ENCODE assay signal across 8 cellular contexts in the genomic region with DNA sequence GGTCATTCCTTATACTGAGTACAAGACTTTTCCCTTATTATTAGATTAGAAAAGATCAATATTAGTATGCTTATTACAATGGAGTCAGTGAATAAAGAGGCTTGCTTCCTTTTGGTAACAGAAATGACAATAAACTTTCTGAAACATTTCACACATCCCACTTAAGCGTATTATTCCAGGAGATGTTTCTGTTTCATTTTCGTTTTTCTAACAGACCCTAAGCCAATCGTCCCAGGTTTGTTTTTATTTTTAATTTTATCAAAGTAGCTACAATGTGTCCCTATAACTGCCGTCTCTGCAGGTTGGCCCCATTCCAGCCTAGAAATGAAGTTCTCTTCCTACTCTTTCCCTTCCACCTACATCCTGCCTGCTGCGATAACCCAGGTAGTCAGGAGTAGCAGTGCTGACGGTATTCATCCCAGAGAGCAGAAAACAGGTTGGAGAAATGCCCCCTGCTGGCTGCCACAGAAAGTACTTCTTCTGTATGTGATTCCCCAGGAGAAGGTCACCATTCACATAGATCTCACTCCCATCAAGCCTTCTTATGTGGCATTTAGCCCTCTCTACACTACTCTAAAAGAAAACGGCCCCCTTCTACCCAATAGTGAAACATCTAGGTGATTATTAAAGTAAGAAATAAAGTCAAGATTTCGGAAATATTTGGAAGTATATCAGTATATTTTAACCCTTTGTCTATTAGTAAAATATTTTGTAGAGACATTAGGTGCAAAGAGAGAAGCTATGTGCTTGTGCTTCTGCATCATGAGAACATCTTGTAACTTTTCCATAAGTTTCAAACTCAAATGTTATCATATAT. TPM values are rescaled to one million over a fixed set of nuclear protein-coding genes. Genes with fewer than 3 reads are reported as not detected.
DNase-seq lines count a peak whose midpoint lies in the region; ATAC-seq and TF ChIP-seq lines count a peak whose summit lies in the region.

No MANE protein-coding gene starts in this region.

- DNase-seq in DND-41, result peak; percentile 85
- peak; percentile 80 for DNase-seq in KBM-7
- peak; percentile 50 for DNase-seq in SK-N-DZ (ENCODE audit: low spot score)
- DNase-seq in activated naive CD4-positive, alpha-beta T cell treated with anti-CD3 and anti-CD28 coated beads, Interleukin-2, amount 50 U/mL, for 16 hours, result peak; percentile 68
- peak; percentile 59 to 91 (median 79) for DNase-seq in head of caudate nucleus
- peak; percentile 34 to 63 for DNase-seq in psoas muscle
- DNase-seq in upper lobe of right lung, result peak; percentile 73

- peak overlapping the region; percentile 74 for H2AFZ ChIP-seq in DND-41 (ENCODE audit: low read depth, low read length)

- 34 to 50% (median 46%) methylated on average over 8 of the region's 8 CpGs for WGBS in psoas muscle, 3 donors

- ATAC-seq in DND-41 (ENCODE audit: insufficient read depth, low read depth), result peak; percentile 86
- peak; percentile 92 for ATAC-seq in GM21528 (IDR thresholded peaks at IDR 0.05; ENCODE audit: low FRiP score, unreplicated experiment)
- ATAC-seq in psoas muscle, result peak; percentile 64 to 89 (median 82)
- peak; percentile 99 for ATAC-seq in upper lobe of right lung

- peaks cover 13% of the 10 kb centered on the region for H3K4me1 ChIP-seq in DND-41 (ENCODE audit: insufficient read depth, low read length)
- no peaks in the 10 kb centered on the region for H3K4me1 ChIP-seq in psoas muscle
- H3K4me1 ChIP-seq in upper lobe of right lung, result no peaks in the 10 kb centered on the region

- in situ Hi-C loops in KBM-7 (cut with MboI; ENCODE audit: low pct_unique_long_range_greater_than_20kb, low sequenced_read_pairs), result loop anchor here (25.0 kb wide), 1 partner anchor 179 kb away; no protein-coding TSS in a partner anchor

- TF ChIP-seq CTCF in DND-41 (IDR thresholded peaks at IDR 0.05; ENCODE audit: borderline replicate concordance, extremely low read depth, low read length, poor library complexity, severe bottlenecking) (peak; percentile 88), psoas muscle (IDR thresholded peaks at IDR 0.05) (peak; percentile 67), upper lobe of right lung (IDR thresholded peaks at IDR 0.05) (peak; percentile 78)

- intact Hi-C loops in head of caudate nucleus (cut with DNase I), result loop anchor here (10.0 kb wide), 1 partner anchor 302 kb away; no protein-coding TSS in a partner anchor
- intact Hi-C loops in psoas muscle (cut with DNase I), result loop anchor here (5.0 to 10.0 kb wide), 4 partner anchors 174 to 522 kb away; no protein-coding TSS in a partner anchor
- intact Hi-C loops in upper lobe of right lung (cut with DNase I), result loop anchor here (5.0 to 10.0 kb wide), 2 partner anchors 202 to 519 kb away; no protein-coding TSS in a partner anchor

- peak overlapping the region; percentile 78 for H3K4me2 ChIP-seq in DND-41 (ENCODE audit: insufficient read depth, low read length)

- H3K27ac ChIP-seq in DND-41 (ENCODE audit: low read length) (peak overlapping the region; percentile 82), psoas muscle (no peak overlapping the region), upper lobe of right lung (peak overlapping the region; percentile 44)

- peak overlapping the region; percentile 46 for H3K9ac ChIP-seq in DND-41 (ENCODE audit: low read depth, low read length)

- H3K27me3 ChIP-seq in DND-41 (ENCODE audit: insufficient read depth, low read length, poor library complexity), result no peaks in the 10 kb centered on the region
- no peaks in the 10 kb centered on the region for H3K27me3 ChIP-seq in psoas muscle (ENCODE audit: insufficient read depth in 3 of 3, low read length in 2 of 3)
- H3K27me3 ChIP-seq in upper lobe of right lung, result no peaks in the 10 kb centered on the region

- H3K36me3 ChIP-seq in DND-41 (ENCODE audit: insufficient read depth, low read length) (no peaks in the 10 kb centered on the region), psoas muscle (ENCODE audit: insufficient read depth in 1 of 2, low read depth in 1 of 2) (no peaks in the 10 kb centered on the region), upper lobe of right lung (no peaks in the 10 kb centered on the region)

- H4K20me1 ChIP-seq in DND-41 (ENCODE audit: insufficient read depth, low read length), result no peaks in the 10 kb centered on the region

- no peaks in the 10 kb centered on the region for H3K79me2 ChIP-seq in DND-41 (ENCODE audit: insufficient read depth, low read length)

- H3K9me3 ChIP-seq in DND-41 (ENCODE audit: insufficient read depth, low read length, severe bottlenecking) (no peaks in the 10 kb centered on the region), psoas muscle (no peaks in the 10 kb centered on the region), upper lobe of right lung (no peaks in the 10 kb centered on the region)

- H3K4me3 ChIP-seq in DND-41 (ENCODE audit: low read depth in 1 of 2, low read length in 2 of 2) (peak overlapping the region; percentile 29 to 64; a peak in 3 of 4 replicates), psoas muscle (peak overlapping the region; percentile 53), upper lobe of right lung (peak overlapping the region; percentile 52)

RNA-seq across cellular contexts. Expression of gene ENPEP, which starts 40.4 kb away (rescaled TPM):
- 0.02 TPM in 1 of 2 replicates, not detected in the other for polyA plus RNA-seq in SK-N-DZ (2014; cell fraction: cytosol; rRNA removed)
- not detected in 2 replicates for polyA plus RNA-seq in SK-N-DZ (2014; cell fraction: nucleus; rRNA removed)
- total RNA-seq in psoas muscle (1 to 10 TPM; 1.4 to 4.3 (median 3.0) TPM), upper lobe of right lung (7.5 TPM)
- polyA plus RNA-seq in psoas muscle, result 1 to 10 TPM in 2 of 3 donors, under 1 TPM in 1; 0.75 to 1.1 (median 1.1) TPM
